In genomic region chr2:168310580-168310979, GRCh38 we compare ENCODE assay signal across 17 cellular contexts.
DNase-seq lines count a peak whose midpoint lies in the region; ATAC-seq and TF ChIP-seq lines count a peak whose summit lies in the region.
"Had no signal": no experiment of that assay in that cellular context is flagged by ENCODE, and none has a peak within 500 bp of the region (broad histone marks: within the 10 kb centered on the region; RNA-seq: fewer than 3 reads in every experiment).

No MANE protein-coding gene starts in this region.

- peaks cover 21% of the 10 kb centered on the region for H3K36me3 Mint-ChIP-seq in osteocyte (ENCODE audit: unreplicated experiment)

- H2AFZ ChIP-seq in mammary epithelial cell (ENCODE audit: low read depth, low read length), result peak overlapping the region; percentile 22

- H3K4me1 ChIP-seq in mammary epithelial cell (ENCODE audit: insufficient read depth, low read length), result no peaks in the 10 kb centered on the region
- no peaks in the 10 kb centered on the region for H3K4me1 ChIP-seq in breast epithelium
- H3K4me1 ChIP-seq: HAP-1 had no signal

- CTCF ChIA-PET in mammary epithelial cell (lab: Charles Lee; ENCODE audit: low non-redundant PET), result no interaction called here

- DNase-seq in mammary epithelial cell, result no peak
- DNase-seq in breast epithelium (ENCODE audit: low spot score in 2 of 2), result no peak
- peak; percentile 67 for DNase-seq in epithelial cell of esophagus (ENCODE audit: low read depth)
- DNase-seq in osteocyte (ENCODE audit: extremely low spot score, unreplicated experiment), result no peak
- no peak for DNase-seq in superior temporal gyrus (ENCODE audit: extremely low spot score)
- DNase-seq in NCI-H2029 treated with DMSO at 0.1 percent for 48 hours (lab: John Stamatoyannopoulos, UW), result no peak
- DNase-seq: 8988T; Calu3; CD8-positive, alpha-beta T cell; DMS79 treated with DMSO at 0.1 percent for 48 hours; GOT3 had no signal

- H3K27me3 ChIP-seq in mammary epithelial cell (ENCODE audit: insufficient read depth, low read length) (no peaks in the 10 kb centered on the region), breast epithelium (no peaks in the 10 kb centered on the region)
- H3K27me3 ChIP-seq: BLaER1 treated with 17β-estradiol and CSF1 and Interleukin-3, amounts not matched to agents 10 nM and 100 nM had no signal

- H3K27ac Mint-ChIP-seq in osteocyte (ENCODE audit: unreplicated experiment), result peak overlapping the region; percentile 87
- H3K27ac Mint-ChIP-seq: CD8-positive, alpha-beta T cell; IgD-negative memory B cell had no signal

- H3K9me3 Mint-ChIP-seq in osteocyte (ENCODE audit: unreplicated experiment), result peaks cover 28% of the 10 kb centered on the region

- H3K36me3 ChIP-seq in mammary epithelial cell (ENCODE audit: insufficient read depth, low read length) (no peaks in the 10 kb centered on the region), breast epithelium (no peaks in the 10 kb centered on the region)
- H3K36me3 ChIP-seq: HAP-1 had no signal

- TF ChIP-seq CTCF in mammary epithelial cell (conservative IDR thresholded peaks at IDR 0.05 in 1 of 2, IDR thresholded peaks at IDR 0.05 in 1 of 2; ENCODE audit: extremely low read depth in 1 of 2, insufficient read depth in 1 of 2, low read depth in 1 of 2, low read length in 2 of 2), result no peak
- no peak for TF ChIP-seq CTCF in breast epithelium (IDR thresholded peaks at IDR 0.05)
- TF ChIP-seq CTCF in epithelial cell of esophagus (IDR thresholded peaks at IDR 0.05; ENCODE audit: insufficient read depth, low read depth, low read length, missing control alignments), result no peak
- TF ChIP-seq CTCF in osteocyte (IDR thresholded peaks at IDR 0.05), result no peak

- no peak overlapping the region for H3K4me2 ChIP-seq in mammary epithelial cell (ENCODE audit: insufficient read depth, low read depth, low read length)

- no peak overlapping the region for H3K9ac ChIP-seq in mammary epithelial cell (ENCODE audit: insufficient read depth, low read length)
- H3K9ac ChIP-seq: BLaER1 treated with 17β-estradiol and CSF1 and Interleukin-3, amounts not matched to agents 10 nM and 100 nM had no signal

- no peak for TF ChIP-seq POLR2A in breast epithelium (IDR thresholded peaks at IDR 0.05)

- no CpG with 5 or more reads among the region's 1 CpG for WGBS in mammary epithelial cell (ENCODE audit: low coverage, missing lambda C conversion rate)

- no peaks in the 10 kb centered on the region for H3K79me2 ChIP-seq in mammary epithelial cell (ENCODE audit: insufficient read depth, low read length)

- no peak overlapping the region for H3K4me3 ChIP-seq in mammary epithelial cell (replicated peaks in 1 of 3; ENCODE audit: insufficient read depth in 1 of 3, low read depth in 2 of 3, low read length in 3 of 3)
- H3K4me3 ChIP-seq in breast epithelium, result no peak overlapping the region
- no peak overlapping the region for H3K4me3 ChIP-seq in epithelial cell of esophagus (ENCODE audit: low read length)
- H3K4me3 ChIP-seq: BLaER1 treated with 17β-estradiol and CSF1 and Interleukin-3, amounts not matched to agents 10 nM and 100 nM; GM12878; HAP-1 had no signal

- no peak overlapping the region for H3K27ac ChIP-seq in mammary epithelial cell (ENCODE audit: insufficient read depth, low read depth, low read length)
- H3K27ac ChIP-seq in breast epithelium, result no peak overlapping the region
- H3K27ac ChIP-seq: BLaER1 treated with 17β-estradiol and CSF1 and Interleukin-3, amounts not matched to agents 10 nM and 100 nM had no signal

- intact Hi-C loops in mammary epithelial cell (cut with micrococcal nuclease) (no loop called here), breast epithelium (cut with DNase I; ENCODE audit: low total_unique reads) (no loop called here)

- no peak overlapping the region for H3K4me3 Mint-ChIP-seq in osteocyte (ENCODE audit: unreplicated experiment)
- H3K4me3 Mint-ChIP-seq: CD8-positive, alpha-beta T cell had no signal

- no peaks in the 10 kb centered on the region for H3K27me3 Mint-ChIP-seq in osteocyte (ENCODE audit: unreplicated experiment)

- no peaks in the 10 kb centered on the region for H3K9me3 ChIP-seq in mammary epithelial cell (replicated peaks; ENCODE audit: insufficient read depth, low read length)
- H3K9me3 ChIP-seq in breast epithelium, result peaks cover 0 to 15% of the 10 kb centered on the region in 2 donors

- in situ Hi-C loops in mammary epithelial cell (cut with MboI; ENCODE audit: low sequenced_read_pairs in 2 of 2), result no loop called here

- BruUV-seq in mammary epithelial cell (replicated peaks; lab: Mats Ljungman, UMichigan), result no TSS peak

- H4K20me1 ChIP-seq in mammary epithelial cell (ENCODE audit: insufficient read depth, low read length), result no peaks in the 10 kb centered on the region
- H4K20me1 ChIP-seq: BLaER1 treated with 17β-estradiol and CSF1 and Interleukin-3, amounts not matched to agents 10 nM and 100 nM had no signal

- dilution Hi-C loops in mammary epithelial cell (cut with HindIII; ENCODE audit: low sequenced_read_pairs), result no loop called here

- H3K4me1 Mint-ChIP-seq in osteocyte (ENCODE audit: unreplicated experiment), result peaks cover 44% of the 10 kb centered on the region
- H3K4me1 Mint-ChIP-seq: IgD-negative memory B cell had no signal

- ATAC-seq in GM21381 (IDR thresholded peaks at IDR 0.05; ENCODE audit: unreplicated experiment), result no peak
- ATAC-seq: CD8-positive, alpha-beta T cell; GM12878; HepG2 had no signal
